Comparison of ENCODE assay signal across 8 cellular contexts in the genomic region with DNA sequence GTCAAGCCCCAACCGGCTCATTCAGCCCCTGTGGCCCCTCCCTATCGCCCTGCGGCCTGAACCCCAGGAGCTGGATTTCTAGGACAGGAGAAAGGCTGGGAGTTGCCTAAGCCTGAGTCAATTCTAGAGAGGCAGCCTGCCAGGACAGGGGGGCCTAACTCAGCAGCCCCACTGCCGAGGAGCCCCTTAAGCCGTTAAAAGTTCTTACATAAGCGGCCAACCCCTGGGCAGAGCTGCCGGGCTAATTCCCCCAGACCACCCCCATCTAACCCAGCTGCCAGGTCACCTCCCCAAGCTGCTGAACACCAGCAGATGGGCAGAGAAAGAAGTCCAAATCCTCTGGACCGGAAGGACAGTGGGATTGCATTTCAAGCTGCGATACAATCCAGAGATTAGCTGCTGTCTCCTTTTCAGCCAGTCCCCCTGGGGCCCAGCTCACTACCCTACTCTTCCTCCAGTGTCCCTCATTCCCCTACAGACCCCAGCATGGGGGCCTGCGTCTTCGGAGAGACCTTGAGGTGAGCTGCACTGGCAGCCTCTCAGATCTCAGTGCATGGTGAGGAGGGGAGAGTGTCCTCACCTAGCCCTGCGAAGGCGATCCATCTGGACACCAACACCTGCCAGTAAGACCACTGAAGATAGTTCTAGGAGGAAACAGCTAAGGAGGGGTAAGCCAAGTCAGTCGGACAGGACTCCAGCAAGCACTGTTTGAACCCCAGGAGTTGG. TPM values are rescaled to one million over a fixed set of nuclear protein-coding genes. Genes with fewer than 3 reads are reported as not detected.
DNase-seq lines count a peak whose midpoint lies in the region; ATAC-seq and TF ChIP-seq lines count a peak whose summit lies in the region.

No MANE protein-coding gene starts in this region.

- CTCF ChIA-PET in activated B cell treated with CpG ODN at 0.5 μM for 24 hours (lab: Charles Lee) = interaction anchor here (1.5 to 4.9 kb wide), 4 partner anchors 9 to 51 kb away, joined by 4 to 38 read pairs (median 6); no protein-coding TSS in a partner anchor

- no peaks in the 10 kb centered on the region for H3K36me3 Mint-ChIP-seq in activated naive CD4-positive, alpha-beta T cell treated with anti-CD3 and anti-CD28 coated beads, Interleukin-2, amount 50 U/mL, for 24 hours
- no peaks in the 10 kb centered on the region for H3K36me3 Mint-ChIP-seq in activated B cell treated with CpG ODN at 0.5 μM for 24 hours (ENCODE audit: low read depth)
- H3K36me3 Mint-ChIP-seq in stimulated activated memory B cell treated with anti-CD40 and anti-IgM and Interleukin-4, amounts not matched to agents 10 μg/mL and 1 μg/mL and 100 μg/mL, for 72 hours = no peaks in the 10 kb centered on the region

- DNase-seq in activated naive CD4-positive, alpha-beta T cell (lab: John Stamatoyannopoulos, UW) = no peak
- DNase-seq in activated B cell treated with CpG ODN at 0.5 μM for 24 hours = no peak
- DNase-seq in iPS DF 6.9 (ENCODE audit: low read depth, low spot score) = no peak
- DNase-seq in NCI-H2081 treated with DMSO at 0.1 percent for 48 hours (lab: John Stamatoyannopoulos, UW) = no peak
- no peak for DNase-seq in activated CD4-positive, alpha-beta T cell treated with anti-CD3 and anti-CD28 coated beads for 1 hour
- DNase-seq in GDM1 (lab: John Stamatoyannopoulos, UW) = no peak

- peaks cover 43% of the 10 kb centered on the region for H3K4me1 Mint-ChIP-seq in activated naive CD4-positive, alpha-beta T cell treated with anti-CD3 and anti-CD28 coated beads, Interleukin-2, amount 50 U/mL, for 24 hours
- H3K4me1 Mint-ChIP-seq in activated B cell treated with CpG ODN at 0.5 μM for 24 hours = peaks cover 46% of the 10 kb centered on the region
- H3K4me1 Mint-ChIP-seq in stimulated activated memory B cell treated with anti-CD40 and anti-IgM and Interleukin-4, amounts not matched to agents 10 μg/mL and 1 μg/mL and 100 μg/mL, for 72 hours = peaks cover 50% of the 10 kb centered on the region

- H3K4me3 ChIP-seq in iPS DF 6.9 (ENCODE audit: low read length) = peak overlapping the region; percentile 59; the same call in 1 of the 2 replicates

- no peaks in the 10 kb centered on the region for H3K27me3 Mint-ChIP-seq in activated naive CD4-positive, alpha-beta T cell treated with anti-CD3 and anti-CD28 coated beads, Interleukin-2, amount 50 U/mL, for 24 hours
- no peaks in the 10 kb centered on the region for H3K27me3 Mint-ChIP-seq in activated B cell treated with CpG ODN at 0.5 μM for 24 hours
- no peaks in the 10 kb centered on the region for H3K27me3 Mint-ChIP-seq in stimulated activated memory B cell treated with anti-CD40 and anti-IgM and Interleukin-4, amounts not matched to agents 10 μg/mL and 1 μg/mL and 100 μg/mL, for 72 hours

- no peak for ATAC-seq in activated B cell treated with CpG ODN at 0.5 μM for 24 hours (ENCODE audit: low read depth)
- ATAC-seq in stimulated activated memory B cell treated with anti-CD40 and anti-IgM and Interleukin-4, amounts not matched to agents 10 μg/mL and 1 μg/mL and 100 μg/mL, for 72 hours = no peak

- no peak overlapping the region for H3K27ac ChIP-seq in iPS DF 6.9 (ENCODE audit: low read length)

- H3K4me1 ChIP-seq in iPS DF 6.9 (ENCODE audit: control insufficient read depth, insufficient read depth, low read length) = peaks cover 10% of the 10 kb centered on the region

- no peak overlapping the region for H3K27ac Mint-ChIP-seq in activated naive CD4-positive, alpha-beta T cell treated with anti-CD3 and anti-CD28 coated beads, Interleukin-2, amount 50 U/mL, for 24 hours
- H3K27ac Mint-ChIP-seq in activated B cell treated with CpG ODN at 0.5 μM for 24 hours = peak overlapping the region; percentile 71
- H3K27ac Mint-ChIP-seq in stimulated activated memory B cell treated with anti-CD40 and anti-IgM and Interleukin-4, amounts not matched to agents 10 μg/mL and 1 μg/mL and 100 μg/mL, for 72 hours = peak overlapping the region; percentile 75

- no CpG with 5 or more reads among the region's 14 CpGs for WGBS in iPS DF 6.9 (ENCODE audit: insufficient coverage, insufficient read length)

- peaks cover 39% of the 10 kb centered on the region for H3K27me3 ChIP-seq in iPS DF 6.9 (ENCODE audit: control insufficient read depth, insufficient read depth, low read length)

- H3K9me3 Mint-ChIP-seq in activated naive CD4-positive, alpha-beta T cell treated with anti-CD3 and anti-CD28 coated beads, Interleukin-2, amount 50 U/mL, for 24 hours = no peaks in the 10 kb centered on the region
- H3K9me3 Mint-ChIP-seq in activated B cell treated with CpG ODN at 0.5 μM for 24 hours = no peaks in the 10 kb centered on the region
- no peaks in the 10 kb centered on the region for H3K9me3 Mint-ChIP-seq in stimulated activated memory B cell treated with anti-CD40 and anti-IgM and Interleukin-4, amounts not matched to agents 10 μg/mL and 1 μg/mL and 100 μg/mL, for 72 hours

- intact Hi-C loops in activated B cell treated with CpG ODN at 0.5 μM for 24 hours (cut with micrococcal nuclease) = loop anchor here (1.0 to 10.0 kb wide), 6 partner anchors 18 to 813 kb away; a partner anchor contains a TSS

- no peaks in the 10 kb centered on the region for H3K36me3 ChIP-seq in iPS DF 6.9 (ENCODE audit: control insufficient read depth, insufficient read depth, low read length)

- POLR2A ChIA-PET in activated B cell treated with CpG ODN at 0.5 μM for 24 hours (lab: Charles Lee) = interaction anchor here (0.7 to 4.7 kb wide), 3 partner anchors 10 to 65 kb away, joined by 3 to 17 read pairs (median 4); a partner anchor contains a TSS

- no peak for TF ChIP-seq CTCF in activated B cell treated with CpG ODN at 0.5 μM for 24 hours (IDR thresholded peaks at IDR 0.05)

- H3K4me3 Mint-ChIP-seq in activated naive CD4-positive, alpha-beta T cell treated with anti-CD3 and anti-CD28 coated beads, Interleukin-2, amount 50 U/mL, for 24 hours = peak overlapping the region; percentile 77
- peak overlapping the region; percentile 81 for H3K4me3 Mint-ChIP-seq in activated B cell treated with CpG ODN at 0.5 μM for 24 hours
- H3K4me3 Mint-ChIP-seq in stimulated activated memory B cell treated with anti-CD40 and anti-IgM and Interleukin-4, amounts not matched to agents 10 μg/mL and 1 μg/mL and 100 μg/mL, for 72 hours = peak overlapping the region; percentile 93

- no peaks in the 10 kb centered on the region for H3K9me3 ChIP-seq in iPS DF 6.9 (ENCODE audit: control insufficient read depth, insufficient read depth, low read length)

RNA-seq across cellular contexts. Expression of a gene that starts 0.9 kb away (rescaled TPM):
- 42.3 and 45.8 TPM in 2 replicates for total RNA-seq in activated B cell treated with CpG ODN at 0.5 μM for 24 hours

RNA-seq across cellular contexts. Expression of a gene that starts 46.8 kb away (rescaled TPM):
- 14.5 and 17.0 TPM in 2 replicates for total RNA-seq in activated B cell treated with CpG ODN at 0.5 μM for 24 hours

RNA-seq across cellular contexts. Expression of a gene that starts 47.4 kb away (rescaled TPM):
- total RNA-seq in activated B cell treated with CpG ODN at 0.5 μM for 24 hours = 0.10 TPM in 1 of 2 replicates, not detected in the other
